Comparison of ENCODE assay signal across 14 cellular contexts in genomic region chr15:92049290-92050008, GRCh38.
"Had no signal": no experiment of that assay in that cellular context is flagged by ENCODE, and none has a peak within 500 bp of the region (broad histone marks: within the 10 kb centered on the region; RNA-seq: fewer than 3 reads in every experiment).

No MANE protein-coding gene starts in this region.

- H3K27ac ChIP-seq: epithelial cell of prostate, ovary, transverse colon had no signal

- H3K9me3 ChIP-seq: ovary, transverse colon had no signal

- H3K4me3 ChIP-seq: ovary, transverse colon had no signal

- H3K27me3 ChIP-seq: ovary, transverse colon had no signal

- H3K36me3 ChIP-seq: ovary, transverse colon had no signal

- DNase-seq: activated CD4-positive, alpha-beta T cell treated with anti-CD3 and anti-CD28 coated beads, Interleukin-2, amount 50 U/mL, for 4 hours; activated CD4-positive, CD25-positive, alpha-beta regulatory T cell treated with anti-CD3 and anti-CD28 coated beads, Interleukin-2, amount 50 U/mL, for 72 hours; activated naive CD4-positive, alpha-beta T cell treated with anti-CD3 and anti-CD28 coated beads, Interleukin-2, amount 50 U/mL, for 16 hours; activated T-cell treated with anti-CD3 and anti-CD28 coated beads, Interleukin-2, amount 50 U/mL, for 1 hour; cortex of kidney; effector memory CD8-positive, alpha-beta T cell; glutamatergic neuron; left colon; ovary; retina; small intestine; T-helper 9 cell; transverse colon had no signal

- ATAC-seq: effector memory CD8-positive, alpha-beta T cell; left colon had no signal

- H3K4me1 ChIP-seq: transverse colon had no signal
